1 cellular context compared by ENCODE assay signal in the genomic region with DNA sequence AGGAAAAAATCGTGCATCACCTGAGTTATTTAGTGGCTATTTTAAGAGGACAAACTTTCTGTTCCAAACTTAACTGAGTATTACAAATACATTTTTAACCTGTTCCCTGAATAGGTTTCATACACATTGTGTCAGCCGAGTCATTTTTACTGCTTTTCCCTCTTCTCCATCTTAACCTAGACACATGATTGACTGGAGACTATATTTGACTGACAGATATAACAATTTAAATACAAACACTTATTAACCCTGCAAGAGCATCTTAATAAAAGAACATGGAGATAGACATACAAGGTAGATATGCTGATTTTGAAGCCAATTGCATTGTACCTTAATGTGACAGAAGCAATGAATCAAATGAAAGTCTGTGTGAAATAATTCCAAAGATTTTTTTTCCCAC.
"Had no signal": no experiment of that assay in that cellular context is flagged by ENCODE, and none has a peak within 500 bp of the region (broad histone marks: within the 10 kb centered on the region; RNA-seq: fewer than 3 reads in every experiment).

No MANE protein-coding gene starts in this region.

- H3K36me3 ChIP-seq: MG63 had no signal

- H3K4me3 ChIP-seq: MG63 had no signal

- H3K27me3 ChIP-seq: MG63 had no signal

- H3K9me3 ChIP-seq: MG63 had no signal
